In genomic region chr14:74612346-74613021, GRCh38 we compare ENCODE assay signal across 8 cellular contexts. TPM values are rescaled to one million over a fixed set of nuclear protein-coding genes. Genes with fewer than 3 reads are reported as not detected.
DNase-seq lines count a peak whose midpoint lies in the region; ATAC-seq and TF ChIP-seq lines count a peak whose summit lies in the region.

No MANE protein-coding gene starts in this region.

- intact Hi-C loops in colonic mucosa (cut with DNase I): loop anchor here (2.0 to 5.0 kb wide), 2 partner anchors 110 to 250 kb away; no protein-coding TSS in a partner anchor

- peak; percentile 45 for ATAC-seq in HG02884 (IDR thresholded peaks at IDR 0.05; ENCODE audit: unreplicated experiment)
- ATAC-seq in left lobe of liver: peak; percentile 91
- no peak for ATAC-seq in GM18873 (IDR thresholded peaks at IDR 0.05; ENCODE audit: low FRiP score, unreplicated experiment)

- H3K36me3 ChIP-seq in colonic mucosa: no peaks in the 10 kb centered on the region

- TF ChIP-seq CTCF in GM12864 (IDR thresholded peaks at IDR 0.05; ENCODE audit: low read depth, low read length, missing control alignments) (peak; percentile 73), colonic mucosa (IDR thresholded peaks at IDR 0.05) (peak; percentile 34)

- no peak for DNase-seq in GM12864 (ENCODE audit: low read depth)
- peak; percentile 89 for DNase-seq in NCI-H2227 (lab: John Stamatoyannopoulos, UW; ENCODE audit: unreplicated experiment)
- DNase-seq in activated CD4-positive, alpha-beta T cell treated with anti-CD3 and anti-CD28 coated beads for 48 hours: peak; percentile 87
- peak; percentile 69 for DNase-seq in colonic mucosa
- DNase-seq in left lobe of liver (ENCODE audit: low spot score): peak; percentile 76
- DNase-seq in stimulated activated CD4-positive, alpha-beta T cell treated with anti-CD3 and anti-CD28 coated beads, Interleukin-2, amount 100 ng/mL, for 24 hours: peak; percentile 86

- peaks cover 5% of the 10 kb centered on the region for H3K4me1 ChIP-seq in colonic mucosa

- peak overlapping the region in 1 of 2 donors; percentile 66 for H3K9ac ChIP-seq in colonic mucosa (ENCODE audit: low read depth in 2 of 2, low read length in 2 of 2)

- peaks cover 16% of the 10 kb centered on the region for H3K27me3 ChIP-seq in colonic mucosa

- H3K27ac ChIP-seq in colonic mucosa: peak overlapping the region; percentile 24

- H3K9me3 ChIP-seq in colonic mucosa: no peaks in the 10 kb centered on the region

- H3K4me3 ChIP-seq in GM12864 (ENCODE audit: low read depth, low read length) (peak overlapping the region; percentile 57), colonic mucosa (peak overlapping the region; percentile 65)

RNA-seq across cellular contexts. Expression of gene LTBP2, which starts 0.4 kb away (rescaled TPM):
- total RNA-seq in colonic mucosa: 1 to 10 TPM; 1.9 to 3.7 TPM
- 1.1 TPM for total RNA-seq in left lobe of liver
